In the genomic region with DNA sequence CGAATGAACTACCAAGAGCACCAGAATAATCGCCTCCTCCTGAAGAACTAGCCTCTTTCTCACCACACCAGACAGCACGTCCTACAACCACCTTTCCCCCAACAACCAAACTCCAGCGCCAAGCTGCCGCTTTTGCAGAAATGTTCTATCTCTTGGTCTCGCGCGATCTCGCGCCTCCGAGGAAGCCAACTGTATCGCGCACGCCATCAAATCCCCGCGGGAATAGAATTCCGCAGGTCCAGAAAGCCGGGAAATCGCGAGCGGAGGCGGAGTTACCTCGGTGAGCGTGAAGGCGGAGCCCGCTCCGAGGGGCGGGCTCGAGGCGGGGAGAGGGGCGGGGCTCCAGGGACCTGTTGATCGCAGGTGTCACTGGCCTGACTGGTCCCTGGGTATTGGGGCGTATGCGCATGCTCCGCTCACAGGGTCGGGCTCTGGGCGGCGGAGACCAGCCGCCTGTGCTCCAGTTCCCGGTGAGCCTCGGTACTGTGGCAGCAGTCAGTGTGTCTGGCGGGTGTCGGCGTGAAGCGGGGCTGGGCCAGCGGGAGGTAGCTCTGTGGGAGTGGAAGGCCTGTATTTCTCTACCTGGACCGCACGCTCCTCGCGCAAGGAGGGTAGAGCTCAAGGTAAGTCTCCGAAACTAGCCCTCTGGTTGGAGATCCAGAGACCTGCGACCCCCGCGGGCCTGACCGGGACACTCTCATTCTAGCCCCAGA, we compare ENCODE assay signal across 1 cellular context.
TF ChIP-seq lines count a peak whose summit lies in the region.

A gene (plus strand): TSS at position 463 of the 713 bp plus-strand sequence. CDS start 27,047 bp downstream, outside the sequence.

TF ChIP-seq in K562, 482 proteins besides CTCF, POLR2A, EP300 and RAD21 (continued from another document and continues in another):
- TF ChIP-seq, protein P1, sequence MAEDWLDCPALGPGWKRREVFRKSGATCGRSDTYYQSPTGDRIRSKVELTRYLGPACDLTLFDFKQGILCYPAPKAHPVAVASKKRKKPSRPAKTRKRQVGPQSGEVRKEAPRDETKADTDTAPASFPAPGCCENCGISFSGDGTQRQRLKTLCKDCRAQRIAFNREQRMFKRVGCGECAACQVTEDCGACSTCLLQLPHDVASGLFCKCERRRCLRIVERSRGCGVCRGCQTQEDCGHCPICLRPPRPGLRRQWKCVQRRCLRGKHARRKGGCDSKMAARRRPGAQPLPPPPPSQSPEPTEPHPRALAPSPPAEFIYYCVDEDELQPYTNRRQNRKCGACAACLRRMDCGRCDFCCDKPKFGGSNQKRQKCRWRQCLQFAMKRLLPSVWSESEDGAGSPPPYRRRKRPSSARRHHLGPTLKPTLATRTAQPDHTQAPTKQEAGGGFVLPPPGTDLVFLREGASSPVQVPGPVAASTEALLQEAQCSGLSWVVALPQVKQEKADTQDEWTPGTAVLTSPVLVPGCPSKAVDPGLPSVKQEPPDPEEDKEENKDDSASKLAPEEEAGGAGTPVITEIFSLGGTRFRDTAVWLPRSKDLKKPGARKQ (CRISPR knock-in tag; IDR thresholded peaks at IDR 0.05), result no peak
- TF ChIP-seq DACH1 (IDR thresholded peaks at IDR 0.05; ENCODE audit: partially characterized antibody) (no peak), ERF (CRISPR knock-in tag; IDR thresholded peaks at IDR 0.05) (no peak), SRSF7 (optimal IDR thresholded peaks at IDR 0.05; ENCODE audit: low read depth, low read length) (no peak), ZNF79 (CRISPR knock-in tag; IDR thresholded peaks at IDR 0.05; ENCODE audit: low read depth) (no peak), SP2 (IDR thresholded peaks at IDR 0.05; ENCODE audit: extremely low read depth, low read depth, low read length, poor library complexity, severe bottlenecking) (no peak), MCM2 (IDR thresholded peaks at IDR 0.05; ENCODE audit: low read depth) (no peak), ATF7 (IDR thresholded peaks at IDR 0.05) (no peak; the same call in 1 of the 2 replicates), PTRF (tag; IDR thresholded peaks at IDR 0.05) (no peak), SLC30A9 (CRISPR knock-in tag; IDR thresholded peaks at IDR 0.05) (no peak), FUS (optimal IDR thresholded peaks at IDR 0.05; ENCODE audit: low read depth, low read length) (no peak), CHCHD3 (CRISPR knock-in tag; IDR thresholded peaks at IDR 0.05) (no peak), CBX3 (IDR thresholded peaks at IDR 0.05; ENCODE audit: borderline replicate concordance in 1 of 2, low read length in 2 of 2) (0 out of 3 replicates have a peak, but pooled peaks of 1 of the 2 experiments have one; percentile 11), TARDBP (IDR thresholded peaks at IDR 0.05) (no peak), ZNF165 (CRISPR knock-in tag; IDR thresholded peaks at IDR 0.05; ENCODE audit: borderline replicate concordance) (no peak), ZC3H11A (IDR thresholded peaks at IDR 0.05; ENCODE audit: low read depth, low read length) (0 out of 2 replicates have a peak, but pooled peaks have one; percentile 71), MBD2 (IDR thresholded peaks at IDR 0.05; ENCODE audit: borderline replicate concordance, low read depth) (0 out of 2 replicates have a peak, but pooled peaks have one; percentile 34), HNRNPK (IDR thresholded peaks at IDR 0.05; ENCODE audit: low read depth, low read length, poor library complexity, severe bottlenecking) (no peak), ILK (tag; IDR thresholded peaks at IDR 0.05; ENCODE audit: borderline replicate concordance, low read depth) (no peak), NRF1 (conservative IDR thresholded peaks at IDR 0.05 in 1 of 2, IDR thresholded peaks at IDR 0.05 in 1 of 2) (peak; percentile 95 to 96), GABPB2 (CRISPR knock-in tag; conservative IDR thresholded peaks at IDR 0.05) (no peak), GTF2F1 (IDR thresholded peaks at IDR 0.05; ENCODE audit: low read depth, low read length) (no peak), STAG1 (CRISPR knock-in tag; IDR thresholded peaks at IDR 0.05; ENCODE audit: borderline replicate concordance) (no peak), HMG20B (CRISPR knock-in tag; IDR thresholded peaks at IDR 0.05) (no peak), MAZ (CRISPR knock-in tag; conservative IDR thresholded peaks at IDR 0.05 in 1 of 2, IDR thresholded peaks at IDR 0.05 in 1 of 2) (peak; percentile 39 to 58), FOXA1 (IDR thresholded peaks at IDR 0.05; ENCODE audit: borderline replicate concordance) (no peak), HDAC2 (IDR thresholded peaks at IDR 0.05) (no peak), HMGN3 (IDR thresholded peaks at IDR 0.05; ENCODE audit: borderline replicate concordance, extremely low read depth, insufficient read length, low read depth, low read length) (no peak), HLTF (IDR thresholded peaks at IDR 0.05) (no peak), SPI1 (IDR thresholded peaks at IDR 0.05; ENCODE audit: borderline replicate concordance, low read depth, low read length) (no peak), DIDO1 (tag; IDR thresholded peaks at IDR 0.05; ENCODE audit: low read depth) (no peak), TAF9B (IDR thresholded peaks at IDR 0.05; ENCODE audit: partially characterized antibody) (peak; percentile 78)
- TF ChIP-seq, protein P2, sequence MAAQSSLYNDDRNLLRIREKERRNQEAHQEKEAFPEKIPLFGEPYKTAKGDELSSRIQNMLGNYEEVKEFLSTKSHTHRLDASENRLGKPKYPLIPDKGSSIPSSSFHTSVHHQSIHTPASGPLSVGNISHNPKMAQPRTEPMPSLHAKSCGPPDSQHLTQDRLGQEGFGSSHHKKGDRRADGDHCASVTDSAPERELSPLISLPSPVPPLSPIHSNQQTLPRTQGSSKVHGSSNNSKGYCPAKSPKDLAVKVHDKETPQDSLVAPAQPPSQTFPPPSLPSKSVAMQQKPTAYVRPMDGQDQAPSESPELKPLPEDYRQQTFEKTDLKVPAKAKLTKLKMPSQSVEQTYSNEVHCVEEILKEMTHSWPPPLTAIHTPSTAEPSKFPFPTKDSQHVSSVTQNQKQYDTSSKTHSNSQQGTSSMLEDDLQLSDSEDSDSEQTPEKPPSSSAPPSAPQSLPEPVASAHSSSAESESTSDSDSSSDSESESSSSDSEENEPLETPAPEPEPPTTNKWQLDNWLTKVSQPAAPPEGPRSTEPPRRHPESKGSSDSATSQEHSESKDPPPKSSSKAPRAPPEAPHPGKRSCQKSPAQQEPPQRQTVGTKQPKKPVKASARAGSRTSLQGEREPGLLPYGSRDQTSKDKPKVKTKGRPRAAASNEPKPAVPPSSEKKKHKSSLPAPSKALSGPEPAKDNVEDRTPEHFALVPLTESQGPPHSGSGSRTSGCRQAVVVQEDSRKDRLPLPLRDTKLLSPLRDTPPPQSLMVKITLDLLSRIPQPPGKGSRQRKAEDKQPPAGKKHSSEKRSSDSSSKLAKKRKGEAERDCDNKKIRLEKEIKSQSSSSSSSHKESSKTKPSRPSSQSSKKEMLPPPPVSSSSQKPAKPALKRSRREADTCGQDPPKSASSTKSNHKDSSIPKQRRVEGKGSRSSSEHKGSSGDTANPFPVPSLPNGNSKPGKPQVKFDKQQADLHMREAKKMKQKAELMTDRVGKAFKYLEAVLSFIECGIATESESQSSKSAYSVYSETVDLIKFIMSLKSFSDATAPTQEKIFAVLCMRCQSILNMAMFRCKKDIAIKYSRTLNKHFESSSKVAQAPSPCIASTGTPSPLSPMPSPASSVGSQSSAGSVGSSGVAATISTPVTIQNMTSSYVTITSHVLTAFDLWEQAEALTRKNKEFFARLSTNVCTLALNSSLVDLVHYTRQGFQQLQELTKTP (IDR thresholded peaks at IDR 0.05; ENCODE audit: low read depth in 1 of 2, partially characterized antibody in 2 of 2), result no peak
- TF ChIP-seq, protein P3, sequence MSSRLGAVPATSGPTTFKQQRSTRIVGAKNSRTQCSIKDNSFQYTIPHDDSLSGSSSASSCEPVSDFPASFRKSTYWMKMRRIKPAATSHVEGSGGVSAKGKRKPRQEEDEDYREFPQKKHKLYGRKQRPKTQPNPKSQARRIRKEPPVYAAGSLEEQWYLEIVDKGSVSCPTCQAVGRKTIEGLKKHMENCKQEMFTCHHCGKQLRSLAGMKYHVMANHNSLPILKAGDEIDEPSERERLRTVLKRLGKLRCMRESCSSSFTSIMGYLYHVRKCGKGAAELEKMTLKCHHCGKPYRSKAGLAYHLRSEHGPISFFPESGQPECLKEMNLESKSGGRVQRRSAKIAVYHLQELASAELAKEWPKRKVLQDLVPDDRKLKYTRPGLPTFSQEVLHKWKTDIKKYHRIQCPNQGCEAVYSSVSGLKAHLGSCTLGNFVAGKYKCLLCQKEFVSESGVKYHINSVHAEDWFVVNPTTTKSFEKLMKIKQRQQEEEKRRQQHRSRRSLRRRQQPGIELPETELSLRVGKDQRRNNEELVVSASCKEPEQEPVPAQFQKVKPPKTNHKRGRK (tag; IDR thresholded peaks at IDR 0.05), result no peak
- TF ChIP-seq, protein P4, sequence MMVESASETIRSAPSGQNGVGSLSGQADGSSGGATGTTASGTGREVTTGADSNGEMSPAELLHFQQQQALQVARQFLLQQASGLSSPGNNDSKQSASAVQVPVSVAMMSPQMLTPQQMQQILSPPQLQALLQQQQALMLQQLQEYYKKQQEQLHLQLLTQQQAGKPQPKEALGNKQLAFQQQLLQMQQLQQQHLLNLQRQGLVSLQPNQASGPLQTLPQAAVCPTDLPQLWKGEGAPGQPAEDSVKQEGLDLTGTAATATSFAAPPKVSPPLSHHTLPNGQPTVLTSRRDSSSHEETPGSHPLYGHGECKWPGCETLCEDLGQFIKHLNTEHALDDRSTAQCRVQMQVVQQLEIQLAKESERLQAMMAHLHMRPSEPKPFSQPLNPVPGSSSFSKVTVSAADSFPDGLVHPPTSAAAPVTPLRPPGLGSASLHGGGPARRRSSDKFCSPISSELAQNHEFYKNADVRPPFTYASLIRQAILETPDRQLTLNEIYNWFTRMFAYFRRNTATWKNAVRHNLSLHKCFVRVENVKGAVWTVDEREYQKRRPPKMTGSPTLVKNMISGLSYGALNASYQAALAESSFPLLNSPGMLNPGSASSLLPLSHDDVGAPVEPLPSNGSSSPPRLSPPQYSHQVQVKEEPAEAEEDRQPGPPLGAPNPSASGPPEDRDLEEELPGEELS (CRISPR knock-in tag; IDR thresholded peaks at IDR 0.05; ENCODE audit: borderline replicate concordance), result no peak
- TF ChIP-seq, protein P5, sequence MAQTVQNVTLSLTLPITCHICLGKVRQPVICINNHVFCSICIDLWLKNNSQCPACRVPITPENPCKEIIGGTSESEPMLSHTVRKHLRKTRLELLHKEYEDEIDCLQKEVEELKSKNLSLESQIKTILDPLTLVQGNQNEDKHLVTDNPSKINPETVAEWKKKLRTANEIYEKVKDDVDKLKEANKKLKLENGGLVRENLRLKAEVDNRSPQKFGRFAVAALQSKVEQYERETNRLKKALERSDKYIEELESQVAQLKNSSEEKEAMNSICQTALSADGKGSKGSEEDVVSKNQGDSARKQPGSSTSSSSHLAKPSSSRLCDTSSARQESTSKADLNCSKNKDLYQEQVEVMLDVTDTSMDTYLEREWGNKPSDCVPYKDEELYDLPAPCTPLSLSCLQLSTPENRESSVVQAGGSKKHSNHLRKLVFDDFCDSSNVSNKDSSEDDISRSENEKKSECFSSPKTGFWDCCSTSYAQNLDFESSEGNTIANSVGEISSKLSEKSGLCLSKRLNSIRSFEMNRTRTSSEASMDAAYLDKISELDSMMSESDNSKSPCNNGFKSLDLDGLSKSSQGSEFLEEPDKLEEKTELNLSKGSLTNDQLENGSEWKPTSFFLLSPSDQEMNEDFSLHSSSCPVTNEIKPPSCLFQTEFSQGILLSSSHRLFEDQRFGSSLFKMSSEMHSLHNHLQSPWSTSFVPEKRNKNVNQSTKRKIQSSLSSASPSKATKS (CRISPR knock-in tag; IDR thresholded peaks at IDR 0.05), result no peak
- TF ChIP-seq, protein P6, sequence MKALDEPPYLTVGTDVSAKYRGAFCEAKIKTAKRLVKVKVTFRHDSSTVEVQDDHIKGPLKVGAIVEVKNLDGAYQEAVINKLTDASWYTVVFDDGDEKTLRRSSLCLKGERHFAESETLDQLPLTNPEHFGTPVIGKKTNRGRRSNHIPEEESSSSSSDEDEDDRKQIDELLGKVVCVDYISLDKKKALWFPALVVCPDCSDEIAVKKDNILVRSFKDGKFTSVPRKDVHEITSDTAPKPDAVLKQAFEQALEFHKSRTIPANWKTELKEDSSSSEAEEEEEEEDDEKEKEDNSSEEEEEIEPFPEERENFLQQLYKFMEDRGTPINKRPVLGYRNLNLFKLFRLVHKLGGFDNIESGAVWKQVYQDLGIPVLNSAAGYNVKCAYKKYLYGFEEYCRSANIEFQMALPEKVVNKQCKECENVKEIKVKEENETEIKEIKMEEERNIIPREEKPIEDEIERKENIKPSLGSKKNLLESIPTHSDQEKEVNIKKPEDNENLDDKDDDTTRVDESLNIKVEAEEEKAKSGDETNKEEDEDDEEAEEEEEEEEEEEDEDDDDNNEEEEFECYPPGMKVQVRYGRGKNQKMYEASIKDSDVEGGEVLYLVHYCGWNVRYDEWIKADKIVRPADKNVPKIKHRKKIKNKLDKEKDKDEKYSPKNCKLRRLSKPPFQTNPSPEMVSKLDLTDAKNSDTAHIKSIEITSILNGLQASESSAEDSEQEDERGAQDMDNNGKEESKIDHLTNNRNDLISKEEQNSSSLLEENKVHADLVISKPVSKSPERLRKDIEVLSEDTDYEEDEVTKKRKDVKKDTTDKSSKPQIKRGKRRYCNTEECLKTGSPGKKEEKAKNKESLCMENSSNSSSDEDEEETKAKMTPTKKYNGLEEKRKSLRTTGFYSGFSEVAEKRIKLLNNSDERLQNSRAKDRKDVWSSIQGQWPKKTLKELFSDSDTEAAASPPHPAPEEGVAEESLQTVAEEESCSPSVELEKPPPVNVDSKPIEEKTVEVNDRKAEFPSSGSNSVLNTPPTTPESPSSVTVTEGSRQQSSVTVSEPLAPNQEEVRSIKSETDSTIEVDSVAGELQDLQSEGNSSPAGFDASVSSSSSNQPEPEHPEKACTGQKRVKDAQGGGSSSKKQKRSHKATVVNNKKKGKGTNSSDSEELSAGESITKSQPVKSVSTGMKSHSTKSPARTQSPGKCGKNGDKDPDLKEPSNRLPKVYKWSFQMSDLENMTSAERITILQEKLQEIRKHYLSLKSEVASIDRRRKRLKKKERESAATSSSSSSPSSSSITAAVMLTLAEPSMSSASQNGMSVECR (CRISPR knock-in tag; IDR thresholded peaks at IDR 0.05), result no peak
- TF ChIP-seq, protein P7, sequence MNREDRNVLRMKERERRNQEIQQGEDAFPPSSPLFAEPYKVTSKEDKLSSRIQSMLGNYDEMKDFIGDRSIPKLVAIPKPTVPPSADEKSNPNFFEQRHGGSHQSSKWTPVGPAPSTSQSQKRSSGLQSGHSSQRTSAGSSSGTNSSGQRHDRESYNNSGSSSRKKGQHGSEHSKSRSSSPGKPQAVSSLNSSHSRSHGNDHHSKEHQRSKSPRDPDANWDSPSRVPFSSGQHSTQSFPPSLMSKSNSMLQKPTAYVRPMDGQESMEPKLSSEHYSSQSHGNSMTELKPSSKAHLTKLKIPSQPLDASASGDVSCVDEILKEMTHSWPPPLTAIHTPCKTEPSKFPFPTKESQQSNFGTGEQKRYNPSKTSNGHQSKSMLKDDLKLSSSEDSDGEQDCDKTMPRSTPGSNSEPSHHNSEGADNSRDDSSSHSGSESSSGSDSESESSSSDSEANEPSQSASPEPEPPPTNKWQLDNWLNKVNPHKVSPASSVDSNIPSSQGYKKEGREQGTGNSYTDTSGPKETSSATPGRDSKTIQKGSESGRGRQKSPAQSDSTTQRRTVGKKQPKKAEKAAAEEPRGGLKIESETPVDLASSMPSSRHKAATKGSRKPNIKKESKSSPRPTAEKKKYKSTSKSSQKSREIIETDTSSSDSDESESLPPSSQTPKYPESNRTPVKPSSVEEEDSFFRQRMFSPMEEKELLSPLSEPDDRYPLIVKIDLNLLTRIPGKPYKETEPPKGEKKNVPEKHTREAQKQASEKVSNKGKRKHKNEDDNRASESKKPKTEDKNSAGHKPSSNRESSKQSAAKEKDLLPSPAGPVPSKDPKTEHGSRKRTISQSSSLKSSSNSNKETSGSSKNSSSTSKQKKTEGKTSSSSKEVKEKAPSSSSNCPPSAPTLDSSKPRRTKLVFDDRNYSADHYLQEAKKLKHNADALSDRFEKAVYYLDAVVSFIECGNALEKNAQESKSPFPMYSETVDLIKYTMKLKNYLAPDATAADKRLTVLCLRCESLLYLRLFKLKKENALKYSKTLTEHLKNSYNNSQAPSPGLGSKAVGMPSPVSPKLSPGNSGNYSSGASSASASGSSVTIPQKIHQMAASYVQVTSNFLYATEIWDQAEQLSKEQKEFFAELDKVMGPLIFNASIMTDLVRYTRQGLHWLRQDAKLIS (CRISPR knock-in tag; IDR thresholded peaks at IDR 0.05), result peak; percentile 86; the same call in 1 of the 2 replicates
